In genomic region chr2:12863937-12864336, GRCh38 we compare ENCODE assay signal across 27 cellular contexts.
"Had no signal": no experiment of that assay in that cellular context is flagged by ENCODE, and none has a peak within 500 bp of the region (broad histone marks: within the 10 kb centered on the region; RNA-seq: fewer than 3 reads in every experiment).

No MANE protein-coding gene starts in this region.

- DNase-seq: dermis blood vessel endothelial cell; dorsolateral prefrontal cortex; effector CD4-positive, alpha-beta T cell; effector memory CD4-positive, alpha-beta T cell; erythroblast; esophagus squamous epithelium; foreskin fibroblast; foreskin melanocyte; gastrocnemius medialis; glutamatergic neuron; head of caudate nucleus; heart right ventricle; hippocampal formation; left cardiac atrium; left lung; left ventricle myocardium superior; lower lobe of right lung; mesenchymal stem cell; mucosa of descending colon; naive B cell had no signal

- H3K36me3 ChIP-seq: esophagus squamous epithelium, gastrocnemius medialis, heart right ventricle, left lung, lower lobe of right lung had no signal

- H3K9me3 ChIP-seq: gastrocnemius medialis had no signal

- H3K4me1 ChIP-seq: gastrocnemius medialis had no signal

- H3K27ac ChIP-seq: coronary artery, dorsolateral prefrontal cortex, epithelial cell of prostate, esophagus squamous epithelium, gastrocnemius medialis, heart right ventricle, left lung, lower lobe of right lung had no signal

- H3K27me3 ChIP-seq: dorsolateral prefrontal cortex, esophagus squamous epithelium, gastrocnemius medialis, heart right ventricle, left lung had no signal

- H3K4me1 Mint-ChIP-seq: mesothelial cell of epicardium had no signal

- FAIRE-seq: colon, islet of Langerhans, keratinocyte had no signal

- ATAC-seq: esophagus mucosa, gastrocnemius medialis, heart right ventricle, left cardiac atrium, left lung, left ventricle myocardium superior, lower lobe of right lung, mucosa of descending colon had no signal

- H3K4me3 ChIP-seq: coronary artery, dorsolateral prefrontal cortex, esophagus squamous epithelium, gastrocnemius medialis, heart right ventricle, left lung, lower lobe of right lung, mucosa of descending colon had no signal

- H3K4me3 Mint-ChIP-seq: mesothelial cell of epicardium, naive B cell had no signal

- H3K27ac Mint-ChIP-seq: mesothelial cell of epicardium had no signal
